ENCODE assay signal across 8 cellular contexts in genomic region chr22:38318792-38319773, GRCh38. TPM values are rescaled to one million over a fixed set of nuclear protein-coding genes. Genes with fewer than 3 reads are reported as not detected.
DNase-seq lines count a peak whose midpoint lies in the region; ATAC-seq and TF ChIP-seq lines count a peak whose summit lies in the region.

No MANE protein-coding gene starts in this region.

- H3K36me3 ChIP-seq in colonic mucosa = no peaks in the 10 kb centered on the region

- peak overlapping the region in 1 of 2 donors; percentile 91 for H3K9ac ChIP-seq in colonic mucosa (ENCODE audit: low read depth in 2 of 2, low read length in 2 of 2)

- H3K27ac ChIP-seq in right cardiac atrium (ENCODE audit: low read length) = peak overlapping the region; percentile 96
- H3K27ac ChIP-seq in colonic mucosa = peak overlapping the region; percentile 98

- WGBS in right cardiac atrium = 88% methylated on average over 14 of the region's 14 CpGs

- peaks cover 14% of the 10 kb centered on the region for H3K4me1 ChIP-seq in right cardiac atrium (ENCODE audit: control insufficient read depth, insufficient read depth, low read length)
- H3K4me1 ChIP-seq in colonic mucosa = peaks cover 4% of the 10 kb centered on the region

- H3K9me3 Mint-ChIP-seq in nephron = no peaks in the 10 kb centered on the region

- peaks cover 4% of the 10 kb centered on the region for H3K27me3 Mint-ChIP-seq in nephron (ENCODE audit: low read depth)

- DNase-seq in right cardiac atrium = peak in 1 of 3 donors; percentile 50
- DNase-seq in left cardiac atrium = no peak
- DNase-seq in colonic mucosa = no peak
- no peak for DNase-seq in COLO668 (lab: John Stamatoyannopoulos, UW; ENCODE audit: unreplicated experiment)
- DNase-seq in UCSD-AML1 (lab: John Stamatoyannopoulos, UW; ENCODE audit: unreplicated experiment) = no peak
- DNase-seq in NCI-H146 (lab: John Stamatoyannopoulos, UW) = no peak

- intact Hi-C loops in right cardiac atrium (cut with DNase I) (no loop called here), left cardiac atrium (cut with DNase I) (loop anchor here in 1 of 2 donors (5.0 kb wide), 1 partner anchor 47 kb away; the partner anchor contains the start of gene TMEM184B), colonic mucosa (cut with DNase I) (no loop called here)

- ATAC-seq in right cardiac atrium = no peak
- ATAC-seq in left cardiac atrium = no peak
- no peak for ATAC-seq in GM18520 (IDR thresholded peaks at IDR 0.05; ENCODE audit: unreplicated experiment)

- peak overlapping the region; percentile 79 to 86 (median 80) for H3K4me3 Mint-ChIP-seq in nephron

- H3K27ac Mint-ChIP-seq in nephron = peak overlapping the region; percentile 74 to 98 (median 97)

- peaks cover 3% of the 10 kb centered on the region for H3K36me3 Mint-ChIP-seq in nephron (ENCODE audit: low read depth)

- TF ChIP-seq CTCF in colonic mucosa (IDR thresholded peaks at IDR 0.05) = no peak
- no peak for TF ChIP-seq CTCF in nephron (IDR thresholded peaks at IDR 0.05; ENCODE audit: unreplicated experiment in 3 of 3)

- no peaks in the 10 kb centered on the region for H3K27me3 ChIP-seq in right cardiac atrium (ENCODE audit: control insufficient read depth, insufficient read depth)
- no peaks in the 10 kb centered on the region for H3K27me3 ChIP-seq in colonic mucosa

- H3K9me3 ChIP-seq in right cardiac atrium (ENCODE audit: control insufficient read depth, low read length) (no peaks in the 10 kb centered on the region), colonic mucosa (no peaks in the 10 kb centered on the region)

- no peak overlapping the region for H3K4me3 ChIP-seq in right cardiac atrium (ENCODE audit: low read length)
- no peak overlapping the region for H3K4me3 ChIP-seq in colonic mucosa

- peaks cover 23% of the 10 kb centered on the region for H3K4me1 Mint-ChIP-seq in nephron

RNA-seq across cellular contexts. Expression of gene CSNK1E, which starts 1.9 kb away (rescaled TPM):
- 10 to 100 TPM; 69.7 to 88.6 (median 81.0) TPM for total RNA-seq in right cardiac atrium
- 76.3 TPM for polyA plus RNA-seq in right cardiac atrium
- total RNA-seq in left cardiac atrium = 10 to 100 TPM; 69.2 to 90.5 TPM
- 10 to 100 TPM; 97.0 to 97.2 TPM for total RNA-seq in colonic mucosa

RNA-seq across cellular contexts. Expression of gene TMEM184B, which starts 46.3 kb away (rescaled TPM):
- total RNA-seq in right cardiac atrium (10 to 100 TPM; 48.2 to 55.8 (median 49.5) TPM), left cardiac atrium (10 to 100 TPM; 47.2 to 60.3 TPM), colonic mucosa (10 to 100 TPM; 58.8 to 61.6 TPM)
- polyA plus RNA-seq in right cardiac atrium = 32.2 TPM
